In genomic region chr5:173047838-173048105, GRCh38 we compare ENCODE assay signal across 1 cellular context.
TF ChIP-seq lines count a peak whose summit lies in the region.

No MANE protein-coding gene starts in this region.

TF ChIP-seq in WTC11, 78 proteins besides CTCF, POLR2A, EP300 and RAD21:
- TF ChIP-seq ZNF281 (CRISPR knock-in tag; IDR thresholded peaks at IDR 0.05) (no peak), SMAD4 (CRISPR knock-in tag; IDR thresholded peaks at IDR 0.05) (no peak), USF2 (CRISPR knock-in tag; IDR thresholded peaks at IDR 0.05) (no peak), MLX (CRISPR knock-in tag; IDR thresholded peaks at IDR 0.05) (no peak), ZMAT4 (CRISPR knock-in tag; IDR thresholded peaks at IDR 0.05) (no peak), ATF1 (CRISPR knock-in tag; IDR thresholded peaks at IDR 0.05) (no peak), NFATC4 (CRISPR knock-in tag; IDR thresholded peaks at IDR 0.05) (no peak), IRF2 (CRISPR knock-in tag; IDR thresholded peaks at IDR 0.05; ENCODE audit: borderline replicate concordance, low read depth) (no peak), ARID4B (CRISPR knock-in tag; IDR thresholded peaks at IDR 0.05; ENCODE audit: borderline replicate concordance) (no peak), JAZF1 (CRISPR knock-in tag; IDR thresholded peaks at IDR 0.05) (no peak)
